ENCODE assay signal across 1 cellular context in the genomic region with DNA sequence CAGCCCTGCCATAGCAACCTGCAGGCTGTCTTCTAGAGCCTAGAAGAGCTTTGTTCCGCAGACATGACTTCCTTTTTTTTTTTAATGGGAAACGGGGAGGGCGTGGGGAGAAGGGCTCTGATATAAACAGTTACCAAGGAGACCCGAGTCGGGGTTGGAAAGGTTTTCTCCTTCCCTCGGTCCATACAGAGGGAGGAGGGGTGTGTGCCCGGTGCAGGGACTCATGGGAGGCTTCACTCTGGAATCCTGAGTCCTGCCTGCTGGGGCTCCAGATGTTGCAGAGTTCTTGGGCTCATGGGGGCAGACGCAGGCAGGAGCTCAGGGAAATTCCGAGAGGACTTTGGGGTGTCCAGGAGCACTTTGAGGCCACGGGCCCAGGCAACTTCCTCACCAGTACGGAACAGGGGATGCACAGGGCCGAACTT.
A peak's percentile ranks its signal among the peaks of the same experiment; 100 is the strongest.
TF ChIP-seq lines count a peak whose summit lies in the region.

No MANE protein-coding gene starts in this region.

TF ChIP-seq in K562, 482 proteins besides CTCF, POLR2A, EP300 and RAD21:
- TF ChIP-seq, protein P1, sequence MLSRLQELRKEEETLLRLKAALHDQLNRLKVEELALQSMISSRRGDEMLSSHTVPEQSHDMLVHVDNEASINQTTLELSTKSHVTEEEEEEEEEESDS (CRISPR knock-in tag; IDR thresholded peaks at IDR 0.05): no peak
- TF ChIP-seq ZNF143 (CRISPR knock-in tag; IDR thresholded peaks at IDR 0.05) (no peak), ATF3 (IDR thresholded peaks at IDR 0.05) (no peak), ATF3 (CRISPR knock-in tag; conservative IDR thresholded peaks at IDR 0.05) (no peak), TCFL5 (CRISPR knock-in tag; conservative IDR thresholded peaks at IDR 0.05) (no peak), SPI1 (IDR thresholded peaks at IDR 0.05; ENCODE audit: borderline replicate concordance, low read depth, low read length) (peak; percentile 64; the same call in 1 of the 2 replicates), AFF4 (CRISPR knock-in tag; IDR thresholded peaks at IDR 0.05) (no peak), POU5F1 (IDR thresholded peaks at IDR 0.05; ENCODE audit: borderline replicate concordance, low read depth, low read length, partially characterized antibody) (no peak), CHD1 (IDR thresholded peaks at IDR 0.05; ENCODE audit: low read length) (no peak)
